In the genomic region with DNA sequence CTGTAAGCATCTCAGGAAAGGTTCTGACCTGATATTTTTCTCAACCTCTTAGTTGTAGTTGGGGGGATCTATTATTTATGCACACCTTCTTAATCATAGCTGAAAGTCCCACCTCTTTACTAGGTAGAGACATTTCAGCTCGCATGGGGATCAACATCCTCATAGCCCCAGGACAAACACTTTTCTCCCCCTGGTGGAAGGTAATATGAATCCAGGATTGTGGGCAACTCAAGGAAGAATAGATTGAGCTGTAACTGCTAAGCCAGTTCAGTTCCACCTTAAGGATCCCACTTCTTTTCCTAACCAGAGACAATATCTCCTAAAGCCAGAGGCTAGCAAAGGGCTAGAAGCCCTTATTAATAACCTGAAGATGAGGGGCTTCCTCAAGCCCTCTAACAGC, we compare ENCODE assay signal across 22 cellular contexts. TPM values are rescaled to one million over a fixed set of nuclear protein-coding genes. Genes with fewer than 3 reads are reported as not detected.
DNase-seq lines count a peak whose midpoint lies in the region; ATAC-seq and TF ChIP-seq lines count a peak whose summit lies in the region.
"Had no signal": no experiment of that assay in that cellular context is flagged by ENCODE, and none has a peak within 500 bp of the region (broad histone marks: within the 10 kb centered on the region; RNA-seq: fewer than 3 reads in every experiment).

No MANE protein-coding gene starts in this region.

- H3K36me3 ChIP-seq in BJ (ENCODE audit: control insufficient read depth, insufficient read depth, low read length) (no peaks in the 10 kb centered on the region), GM23248 (ENCODE audit: low read depth) (no peaks in the 10 kb centered on the region), SK-N-SH (replicated peaks in 1 of 2; ENCODE audit: control insufficient read depth in 1 of 2, insufficient read depth in 2 of 2, low read length in 1 of 2) (no peaks in the 10 kb centered on the region), spleen (no peaks in the 10 kb centered on the region)
- H3K36me3 ChIP-seq: esophagus muscularis mucosa, upper lobe of left lung had no signal

- 4 to 7% methylated on average over 1 of the region's 1 CpG for WGBS in GM23248 (ENCODE audit: low coverage in 1 of 2, low lambda C conversion rate in 2 of 2, missing lambda C conversion rate in 2 of 2), 2 experiments
- 13% methylated on average over 1 of the region's 1 CpG for WGBS in SK-N-SH (ENCODE audit: low lambda C conversion rate)
- WGBS in spleen, 5 donors, result 60 to 83% (median 82%) methylated on average over 1 of the region's 1 CpG

- TF ChIP-seq CTCF in BJ (IDR thresholded peaks at IDR 0.05; ENCODE audit: insufficient read depth, low read depth, low read length) (0 out of 2 replicates have a peak, but pooled peaks have one; percentile 11), SK-N-SH (IDR thresholded peaks at IDR 0.05) (peak; percentile 16; the same call in 1 of the 2 replicates), fibroblast of villous mesenchyme (IDR thresholded peaks at IDR 0.05; ENCODE audit: insufficient read depth, low read depth, low read length) (peak; percentile 39), spleen (IDR thresholded peaks at IDR 0.05 in 8 of 11, conservative IDR thresholded peaks at IDR 0.05 in 3 of 11) (no peak)

- no peak for TF ChIP-seq RAD21 in SK-N-SH (IDR thresholded peaks at IDR 0.05; ENCODE audit: low read length)

- H3K4me1 ChIP-seq in GM23248 (ENCODE audit: insufficient read depth) (no peaks in the 10 kb centered on the region), SK-N-SH (ENCODE audit: control insufficient read depth in 1 of 2, insufficient read depth in 2 of 2, low read depth in 1 of 2, low read length in 1 of 2) (no peaks in the 10 kb centered on the region; a peak in 2 of 4 replicates), spleen (peaks cover 0 to 4% (median under 1%) of the 10 kb centered on the region in 6 donors)
- H3K4me1 ChIP-seq: esophagus muscularis mucosa had no signal

- POLR2A ChIA-PET in BJ (lab: Charles Lee) (no interaction called here), SK-N-SH (lab: Yijun Ruan, JAX) (no interaction called here)

- H3K9me3 ChIP-seq in GM23248 (ENCODE audit: low read depth) (no peaks in the 10 kb centered on the region), SK-N-SH (no peaks in the 10 kb centered on the region), spleen (peaks cover 3 to 36% (median 20%) of the 10 kb centered on the region in 8 donors)

- H3K4me2 ChIP-seq in GM23248 (ENCODE audit: unreplicated experiment) (no peak overlapping the region), SK-N-SH (no peak overlapping the region)
- H3K4me2 ChIP-seq: BLaER1 had no signal

- H3K27ac ChIP-seq in GM23248 (no peak overlapping the region), SK-N-SH (ENCODE audit: low read depth in 2 of 2, low read length in 1 of 2) (no peak overlapping the region), spleen (no peak overlapping the region)
- H3K27ac ChIP-seq: BLaER1, esophagus muscularis mucosa, skin epidermis had no signal

- no peaks in the 10 kb centered on the region for H3F3A ChIP-seq in GM23248 (ENCODE audit: insufficient read depth)
- H3F3A ChIP-seq in SK-N-SH (replicated peaks; ENCODE audit: insufficient read depth), result peaks cover 2% of the 10 kb centered on the region

- ATAC-seq in GM21360 (IDR thresholded peaks at IDR 0.05; ENCODE audit: unreplicated experiment), result no peak
- ATAC-seq: left lobe of liver had no signal

- H3K27me3 ChIP-seq in BJ (ENCODE audit: control insufficient read depth, insufficient read depth, low read length) (no peaks in the 10 kb centered on the region; the same call in 1 of the 2 replicates), GM23248 (replicated peaks; ENCODE audit: insufficient read depth) (no peaks in the 10 kb centered on the region; the same call in 1 of the 2 replicates), SK-N-SH (ENCODE audit: insufficient read depth) (no peaks in the 10 kb centered on the region), spleen (replicated peaks in 1 of 7) (no peaks in the 10 kb centered on the region)
- H3K27me3 ChIP-seq: BLaER1, esophagus muscularis mucosa, upper lobe of left lung had no signal

- no peak for TF ChIP-seq POLR2A in spleen (IDR thresholded peaks at IDR 0.05)

- no peak for TF ChIP-seq EP300 in SK-N-SH (IDR thresholded peaks at IDR 0.05; ENCODE audit: borderline replicate concordance in 1 of 2, low read depth in 1 of 2, low read length in 1 of 2)

- CTCF ChIA-PET in BJ (lab: Yijun Ruan, JAX), result interaction anchor here (0.6 to 1.8 kb wide), 2 partner anchors 10 to 603 kb away, joined by 4 to 7 read pairs; no protein-coding TSS in a partner anchor
- CTCF ChIA-PET in SK-N-SH (lab: Yijun Ruan, JAX), result interaction anchor here (0.8 kb wide), 1 partner anchor 40 kb away, joined by 4 read pairs; no protein-coding TSS in a partner anchor

- intact Hi-C loops in spleen (cut with DNase I; ENCODE audit: low total_unique reads), result no loop called here

- in situ Hi-C loops in GM23248 (cut with MboI), result no loop called here

- DNase-seq in BJ (ENCODE audit: low read depth) (no peak), GM23248 (peak; percentile 4), SK-N-SH (no peak), fibroblast of villous mesenchyme (ENCODE audit: low read depth) (no peak), NK-92 (lab: John Stamatoyannopoulos, UW; ENCODE audit: unreplicated experiment) (no peak), DMS 273 (lab: John Stamatoyannopoulos, UW; ENCODE audit: unreplicated experiment) (no peak), spleen (no peak)
- DNase-seq: activated CD4-positive, alpha-beta T cell treated with anti-CD3 and anti-CD28 coated beads for 4 hours; activated CD8-positive, alpha-beta memory T cell treated with anti-CD3 and anti-CD28 coated beads, Interleukin-2, amount 50 U/mL, for 4 hours; activated effector memory CD4-positive, alpha-beta T cell treated with Interleukin-2 at 50 U/mL for 16 hours; caudate nucleus; head of caudate nucleus; midbrain; NCI-H1417; NCI-H748 treated with DMSO at 0.1 percent for 48 hours; stimulated activated CD4-positive, alpha-beta T cell treated with anti-CD3 and anti-CD28 coated beads, Interleukin-4, amount 100 ng/mL, for 24 hours; upper lobe of left lung had no signal

- H3K79me2 ChIP-seq in GM23248 (ENCODE audit: insufficient read depth), result no peaks in the 10 kb centered on the region
- H3K79me2 ChIP-seq in SK-N-SH (ENCODE audit: insufficient read depth), result no peaks in the 10 kb centered on the region

- H2AFZ ChIP-seq in GM23248, result no peak overlapping the region
- no peak overlapping the region for H2AFZ ChIP-seq in SK-N-SH (ENCODE audit: low read depth)

- H3K4me3 ChIP-seq in BJ (ENCODE audit: low read depth, low read length), result no peak overlapping the region
- H3K4me3 ChIP-seq in GM23248, result no peak overlapping the region
- H3K4me3 ChIP-seq in SK-N-SH (ENCODE audit: low read depth in 2 of 2, low read length in 1 of 2), result no peak overlapping the region
- no peak overlapping the region for H3K4me3 ChIP-seq in fibroblast of villous mesenchyme (ENCODE audit: low read depth, low read length)
- no peak overlapping the region for H3K4me3 ChIP-seq in spleen
- H3K4me3 ChIP-seq: BLaER1, esophagus muscularis mucosa, skin epidermis, upper lobe of left lung had no signal

- no peaks in the 10 kb centered on the region for H3K9me2 ChIP-seq in GM23248 (ENCODE audit: insufficient read depth)
- no peaks in the 10 kb centered on the region for H3K9me2 ChIP-seq in SK-N-SH

- H3K9ac ChIP-seq in GM23248, result no peak overlapping the region
- H3K9ac ChIP-seq in SK-N-SH, result no peak overlapping the region
- H3K9ac ChIP-seq: BLaER1 had no signal

- H4K20me1 ChIP-seq in GM23248 (ENCODE audit: insufficient read depth) (no peaks in the 10 kb centered on the region), SK-N-SH (ENCODE audit: insufficient read depth) (no peaks in the 10 kb centered on the region)
- H4K20me1 ChIP-seq: BLaER1 had no signal

TF ChIP-seq in SK-N-SH, 30 proteins besides CTCF, POLR2A, EP300 and RAD21 (continues in another document):
- no peak for TF ChIP-seq POLR2AphosphoS5 (IDR thresholded peaks at IDR 0.05; ENCODE audit: low read depth, low read length)
- no peak for TF ChIP-seq FOXJ3 (CRISPR knock-in tag; IDR thresholded peaks at IDR 0.05)
- no peak for TF ChIP-seq JUND (IDR thresholded peaks at IDR 0.05)

RNA-seq across cellular contexts. Expression of gene SMYD3, which starts 25.4 kb away (rescaled TPM):
- polyA plus RNA-seq in BJ (2011; rRNA removed), result 26.1 and 36.9 TPM in 2 replicates
- polyA minus RNA-seq in BJ (2011; rRNA and poly(A)+ RNA removed), result 27.6 and 29.6 TPM in 2 replicates
- 32.1 and 39.1 TPM in 2 replicates for total RNA-seq in GM23248 (2014; rRNA removed; shearing (Covaris generic))
- polyA plus RNA-seq in GM23248 (2016; fragmentation: Nextera tagmentation; extraction: Ambion mirVana), result 39.1 and 44.8 TPM in 2 replicates
- 31.4 and 37.1 TPM in 2 replicates for polyA plus RNA-seq in SK-N-SH (2012; rRNA removed)
- polyA plus RNA-seq in SK-N-SH (2012; cell fraction: cytosol; rRNA removed), result 41.9 and 50.6 TPM in 2 replicates
- 20.6 and 23.5 TPM in 2 replicates for polyA plus RNA-seq in SK-N-SH (2012; cell fraction: nucleus; rRNA removed)
- 35.4 and 36.1 TPM in 2 replicates for total RNA-seq in fibroblast of villous mesenchyme
- 10 to 100 TPM; 18.7 to 33.1 (median 23.5) TPM for total RNA-seq in spleen
- polyA plus RNA-seq in spleen, result 10 to 100 TPM; 12.5 to 15.9 (median 15.0) TPM

RNA-seq across cellular contexts. Expression of gene TFB2M, which starts 33.5 kb away (rescaled TPM):
- polyA plus RNA-seq in BJ (2011; rRNA removed), result 10.9 and 17.4 TPM in 2 replicates
- 4.6 and 5.4 TPM in 2 replicates for polyA minus RNA-seq in BJ (2011; rRNA and poly(A)+ RNA removed)
- 20.6 and 28.8 TPM in 2 replicates for total RNA-seq in GM23248 (2014; rRNA removed; shearing (Covaris generic))
- 32.0 and 32.1 TPM in 2 replicates for polyA plus RNA-seq in GM23248 (2016; fragmentation: Nextera tagmentation; extraction: Ambion mirVana)
- 17.3 and 26.2 TPM in 2 replicates for polyA plus RNA-seq in SK-N-SH (2012; rRNA removed)
- 29.0 and 40.0 TPM in 2 replicates for polyA plus RNA-seq in SK-N-SH (2012; cell fraction: cytosol; rRNA removed)
- polyA plus RNA-seq in SK-N-SH (2012; cell fraction: nucleus; rRNA removed), result 13.5 and 23.2 TPM in 2 replicates
- total RNA-seq in fibroblast of villous mesenchyme, result 24.8 and 29.4 TPM in 2 replicates
- 10 to 100 TPM in 1 of 7 donors, 1 to 10 TPM in 6; 7.2 to 11.9 (median 8.7) TPM for total RNA-seq in spleen
- 10 to 100 TPM in 1 of 3 donors, 1 to 10 TPM in 2; 7.4 to 10.2 (median 9.2) TPM for polyA plus RNA-seq in spleen

RNA-seq across cellular contexts. Expression of gene CNST, which starts 33.7 kb away (rescaled TPM):
- polyA plus RNA-seq in BJ (2011; rRNA removed) (29.7 and 41.2 TPM in 2 replicates), GM23248 (2016; fragmentation: Nextera tagmentation; extraction: Ambion mirVana) (33.5 and 35.0 TPM in 2 replicates), SK-N-SH (2012; rRNA removed) (21.7 and 29.8 TPM in 2 replicates), spleen (1 to 10 TPM; 7.5 to 8.6 (median 8.1) TPM)
- 38.2 and 42.7 TPM in 2 replicates for polyA minus RNA-seq in BJ (2011; rRNA and poly(A)+ RNA removed)
- 41.7 and 44.5 TPM in 2 replicates for total RNA-seq in GM23248 (2014; rRNA removed; shearing (Covaris generic))
- polyA plus RNA-seq in SK-N-SH (2012; cell fraction: cytosol; rRNA removed), result 26.4 and 27.7 TPM in 2 replicates
- polyA plus RNA-seq in SK-N-SH (2012; cell fraction: nucleus; rRNA removed), result 34.0 and 50.1 TPM in 2 replicates
- total RNA-seq in fibroblast of villous mesenchyme (27.7 and 44.0 TPM in 2 replicates), spleen (10 to 100 TPM; 28.8 to 40.5 (median 31.9) TPM)

Comparison
In these comparisons a context has a peak if more than half of its experiments do, and no peak if none do; other contexts are left out.
1. CTCF ChIP-seq: peak in BJ (single experiment), SK-N-SH (single experiment) and fibroblast of villous mesenchyme (single experiment); none in spleen (0 of 11).